Comparison of ENCODE assay signal across 28 cellular contexts in genomic region chr9:6187272-6187671, GRCh38. TPM values are rescaled to one million over a fixed set of nuclear protein-coding genes. Genes with fewer than 3 reads are reported as not detected.
"Had no signal": no experiment of that assay in that cellular context is flagged by ENCODE, and none has a peak within 500 bp of the region (broad histone marks: within the 10 kb centered on the region; RNA-seq: fewer than 3 reads in every experiment).

No MANE protein-coding gene starts in this region.

- H2AFZ ChIP-seq: hepatocyte had no signal

- H3K36me3 ChIP-seq: esophagus squamous epithelium, gastroesophageal sphincter, heart right ventricle, WERI-Rb-1 had no signal

- H3K4me3 ChIP-seq: body of pancreas, esophagus squamous epithelium, gastroesophageal sphincter, heart right ventricle, hepatocyte had no signal

- DNase-seq: activated B cell treated with CpG ODN at 0.5 μM for 24 hours; activated CD4-positive, alpha-beta T cell treated with anti-CD3 and anti-CD28 coated beads for 48 hours; activated CD4-positive, alpha-beta T cell treated with anti-CD3 and anti-CD28 coated beads, Interleukin-2, amount 50 U/mL, for 1 hour; activated CD4-positive, alpha-beta T cell treated with anti-CD3 and anti-CD28 coated beads, Interleukin-2, amount 50 U/mL, for 48 hours; activated CD8-positive, alpha-beta memory T cell treated with anti-CD3 and anti-CD28 coated beads for 24 hours; activated CD8-positive, alpha-beta T cell treated with anti-CD3 and anti-CD28 coated beads for 36 hours; activated effector memory CD4-positive, alpha-beta T cell treated with Interleukin-2 at 50 U/mL for 16 hours; activated gamma-delta T cell treated with Interleukin-2 at 50 U/mL for 16 hours; activated naive CD4-positive, alpha-beta T cell treated with anti-CD3 and anti-CD28 coated beads, Interleukin-2, amount 50 U/mL, for 16 hours; activated naive CD4-positive, alpha-beta T cell treated with Interleukin-2 at 50 U/mL for 16 hours; activated T-cell treated with anti-CD3 and anti-CD28 coated beads, Interleukin-2, amount 50 U/mL, for 4 hours; amniotic stem cell; anterior cingulate cortex; body of pancreas; cortex of kidney; effector CD8-positive, alpha-beta T cell; esophagus squamous epithelium; foreskin melanocyte; heart right ventricle; T1000; WERI-Rb-1 had no signal

- H3K4me2 ChIP-seq: hepatocyte had no signal

- H3K4me1 ChIP-seq: body of pancreas had no signal

- FAIRE-seq: colon had no signal

- H3K27ac ChIP-seq: body of pancreas, epithelial cell of prostate, esophagus squamous epithelium, gastroesophageal sphincter, heart right ventricle, hepatocyte, WERI-Rb-1 had no signal

- ATAC-seq: activated CD4-positive, CD25-positive, alpha-beta regulatory T cell treated with anti-CD3 and anti-CD28 coated beads, Interleukin-2, amount 50 U/mL, for 24 hours; activated CD8-positive, alpha-beta T cell treated with anti-CD3 and anti-CD28 coated beads for 36 hours; activated T-cell treated with anti-CD3 and anti-CD28 coated beads, Interleukin-2, amount 50 U/mL, for 4 hours; activated T-helper 17 cell treated with anti-CD3 and anti-CD28 coated beads, Interleukin-2, amount 50 U/mL, for 72 hours; body of pancreas; gastroesophageal sphincter; heart right ventricle had no signal

- H3K79me2 ChIP-seq: hepatocyte had no signal

- H3K27me3 ChIP-seq: body of pancreas, esophagus squamous epithelium, gastroesophageal sphincter, heart right ventricle, hepatocyte had no signal

- H3K9me3 ChIP-seq: body of pancreas, esophagus squamous epithelium, gastroesophageal sphincter, heart right ventricle had no signal

RNA-seq across cellular contexts. Expression of gene IL33, which starts 28.3 kb away (rescaled TPM):
- total RNA-seq: activated B cell treated with CpG ODN at 0.5 μM for 24 hours; activated CD8-positive, alpha-beta T cell treated with anti-CD3 and anti-CD28 coated beads for 36 hours; activated T-cell treated with anti-CD3 and anti-CD28 coated beads, Interleukin-2, amount 50 U/mL, for 4 hours; activated T-helper 17 cell treated with anti-CD3 and anti-CD28 coated beads, Interleukin-2, amount 50 U/mL, for 72 hours; chondrocyte had no signal
- polyA plus RNA-seq: hepatocyte had no signal
